Comparison of ENCODE assay signal across 26 cellular contexts in genomic region chr10:125006188-125006680, GRCh38.
DNase-seq lines count a peak whose midpoint lies in the region; ATAC-seq and TF ChIP-seq lines count a peak whose summit lies in the region.
"Had no signal": no experiment of that assay in that cellular context is flagged by ENCODE, and none has a peak within 500 bp of the region (broad histone marks: within the 10 kb centered on the region; RNA-seq: fewer than 3 reads in every experiment).

No MANE protein-coding gene starts in this region.

- H3K4me3 Mint-ChIP-seq in natural killer cell, result no peak overlapping the region
- no peak overlapping the region for H3K4me3 Mint-ChIP-seq in natural killer cell treated with Interleukin-12 subunit alpha and Interleukin-12 subunit beta and Interleukin-15 and Interleukin-18, amount 100 ng/mL, for 72 hours
- H3K4me3 Mint-ChIP-seq: dendritic cell treated with granulocyte-macrophage colony-stimulating factor and Interleukin-4, amounts not matched to agents 40 ng/mL and 50 ng/mL, for 4 days; T-cell had no signal

- H3K79me2 ChIP-seq in parathyroid adenoma, result peaks cover 15% of the 10 kb centered on the region

- peak overlapping the region; percentile 19 to 31 for H3K27ac Mint-ChIP-seq in natural killer cell
- H3K27ac Mint-ChIP-seq in natural killer cell treated with Interleukin-12 subunit alpha and Interleukin-12 subunit beta and Interleukin-15 and Interleukin-18, amount 100 ng/mL, for 72 hours, result no peak overlapping the region
- H3K27ac Mint-ChIP-seq: dendritic cell treated with granulocyte-macrophage colony-stimulating factor and Interleukin-4, amounts not matched to agents 40 ng/mL and 50 ng/mL, for 4 days; T-cell had no signal

- intact Hi-C loops in natural killer cell (cut with micrococcal nuclease), result no loop called here

- H3K4me1 Mint-ChIP-seq in natural killer cell, result peaks cover 48 to 57% of the 10 kb centered on the region in 2 donors
- H3K4me1 Mint-ChIP-seq in natural killer cell treated with Interleukin-12 subunit alpha and Interleukin-12 subunit beta and Interleukin-15 and Interleukin-18, amount 100 ng/mL, for 72 hours (ENCODE audit: low read depth in 2 of 2), result peaks cover 5 to 26% of the 10 kb centered on the region in 2 donors
- H3K4me1 Mint-ChIP-seq: T-cell had no signal

- H3K4me3 ChIP-seq in fibroblast of pulmonary artery (replicated peaks; ENCODE audit: low read depth, low read length) (no peak overlapping the region), parathyroid adenoma (ENCODE audit: low read depth, low read length) (no peak overlapping the region)
- H3K4me3 ChIP-seq: A549; BLaER1 treated with 17β-estradiol and CSF1 and Interleukin-3, amounts not matched to agents 10 nM and 100 nM; gastroesophageal sphincter; left lung; mucosa of descending colon; uterus had no signal

- H3K27ac ChIP-seq in parathyroid adenoma, result peak overlapping the region; percentile 68
- H3K27ac ChIP-seq: A549; BLaER1 treated with 17β-estradiol and CSF1 and Interleukin-3, amounts not matched to agents 10 nM and 100 nM; epithelial cell of prostate; gastroesophageal sphincter; left lung; uterus had no signal

- ATAC-seq in natural killer cell (no peak), GM21619 (IDR thresholded peaks at IDR 0.05; ENCODE audit: unreplicated experiment) (no peak), GM18861 (IDR thresholded peaks at IDR 0.05; ENCODE audit: unreplicated experiment) (no peak)
- no peak for ATAC-seq in natural killer cell treated with Interleukin-12 subunit alpha and Interleukin-12 subunit beta and Interleukin-15 and Interleukin-18, amount 100 ng/mL, for 72 hours
- ATAC-seq: A549, left lung, mucosa of descending colon, T-cell had no signal

- no peak overlapping the region for H3K9ac ChIP-seq in parathyroid adenoma
- H3K9ac ChIP-seq: BLaER1 treated with 17β-estradiol and CSF1 and Interleukin-3, amounts not matched to agents 10 nM and 100 nM had no signal

- DNase-seq in natural killer cell, result no peak
- DNase-seq in natural killer cell treated with Interleukin-12 subunit alpha and Interleukin-12 subunit beta and Interleukin-15 and Interleukin-18, amount 100 ng/mL, for 72 hours (ENCODE audit: low spot score), result no peak
- DNase-seq in fibroblast of pulmonary artery (ENCODE audit: low read depth), result peak; percentile 48
- DNase-seq in NCI-H446 treated with DMSO at 0.1 percent for 48 hours (lab: John Stamatoyannopoulos, UW), result no peak
- DNase-seq in stimulated activated CD4-positive, alpha-beta T cell treated with anti-CD3 and anti-CD28 coated beads, Interleukin-4, amount 100 ng/mL, for 4 hours, result no peak
- DNase-seq: activated CD4-positive, alpha-beta T cell treated with anti-CD3 and anti-CD28 coated beads, Interleukin-2, amount 50 U/mL, for 1 hour; activated naive CD4-positive, alpha-beta T cell; DMS 273 treated with DMSO at 0.1 percent for 48 hours; Karpas-422; NCI-H1048; NCI-H2029 treated with DMSO at 0.1 percent for 48 hours; NCI-H446; NK-92 treated with Interleukin-12 subunit alpha and Interleukin-12 subunit beta, amount 100 ng/mL, for 24 hours; stimulated activated CD4-positive, alpha-beta T cell treated with anti-CD3 and anti-CD28 coated beads, Interleukin-4, amount 100 ng/mL, for 1 hour; T-cell had no signal

- H3K27me3 Mint-ChIP-seq in natural killer cell (ENCODE audit: low read depth in 2 of 2), result no peaks in the 10 kb centered on the region
- H3K27me3 Mint-ChIP-seq in natural killer cell treated with Interleukin-12 subunit alpha and Interleukin-12 subunit beta and Interleukin-15 and Interleukin-18, amount 100 ng/mL, for 72 hours, result no peaks in the 10 kb centered on the region
- H3K27me3 Mint-ChIP-seq: dendritic cell treated with granulocyte-macrophage colony-stimulating factor and Interleukin-4, amounts not matched to agents 40 ng/mL and 50 ng/mL, for 4 days; T-cell had no signal

- H3K4me2 ChIP-seq in parathyroid adenoma (ENCODE audit: low read length), result no peak overlapping the region
- H3K4me2 ChIP-seq: A549 had no signal

- H3K4me1 ChIP-seq in parathyroid adenoma, result peaks cover 8% of the 10 kb centered on the region
- H3K4me1 ChIP-seq: A549 had no signal

- H3K36me3 Mint-ChIP-seq in natural killer cell, result no peaks in the 10 kb centered on the region
- no peaks in the 10 kb centered on the region for H3K36me3 Mint-ChIP-seq in natural killer cell treated with Interleukin-12 subunit alpha and Interleukin-12 subunit beta and Interleukin-15 and Interleukin-18, amount 100 ng/mL, for 72 hours
- H3K36me3 Mint-ChIP-seq: T-cell had no signal

- no peaks in the 10 kb centered on the region for H3K36me3 ChIP-seq in parathyroid adenoma (ENCODE audit: control insufficient read depth, insufficient read depth, low read length)
- H3K36me3 ChIP-seq: uterus had no signal

- H3K9me3 ChIP-seq in parathyroid adenoma (ENCODE audit: control insufficient read depth, low read length), result no peaks in the 10 kb centered on the region
- H3K9me3 ChIP-seq: A549; BLaER1 treated with 17β-estradiol and CSF1 and Interleukin-3, amounts not matched to agents 10 nM and 100 nM; gastroesophageal sphincter; left lung; mucosa of descending colon; uterus had no signal

- no peaks in the 10 kb centered on the region for H3K9me3 Mint-ChIP-seq in natural killer cell
- no peaks in the 10 kb centered on the region for H3K9me3 Mint-ChIP-seq in natural killer cell treated with Interleukin-12 subunit alpha and Interleukin-12 subunit beta and Interleukin-15 and Interleukin-18, amount 100 ng/mL, for 72 hours
- H3K9me3 Mint-ChIP-seq: dendritic cell treated with granulocyte-macrophage colony-stimulating factor and Interleukin-4, amounts not matched to agents 40 ng/mL and 50 ng/mL, for 4 days; T-cell had no signal

- TF ChIP-seq CTCF in natural killer cell (IDR thresholded peaks at IDR 0.05) (no peak), fibroblast of pulmonary artery (IDR thresholded peaks at IDR 0.05; ENCODE audit: low read length, missing control alignments) (no peak), parathyroid adenoma (IDR thresholded peaks at IDR 0.05) (no peak)

- H3K27me3 ChIP-seq in parathyroid adenoma (ENCODE audit: control insufficient read depth, insufficient read depth, low read length), result no peaks in the 10 kb centered on the region
- H3K27me3 ChIP-seq: BLaER1 treated with 17β-estradiol and CSF1 and Interleukin-3, amounts not matched to agents 10 nM and 100 nM; gastroesophageal sphincter; left lung; uterus had no signal

- no peak overlapping the region for H2AFZ ChIP-seq in parathyroid adenoma

Comparison
In these comparisons a context has a peak if more than half of its experiments do, and no peak if none do; other contexts are left out.
1. H3K27ac Mint-ChIP-seq: peak in natural killer cell (2 of 2); none in natural killer cell treated with Interleukin-12 subunit alpha and Interleukin-12 subunit beta and Interleukin-15 and Interleukin-18, amount 100 ng/mL, for 72 hours (0 of 2).